ENCODE assay signal across 9 cellular contexts in the genomic region with DNA sequence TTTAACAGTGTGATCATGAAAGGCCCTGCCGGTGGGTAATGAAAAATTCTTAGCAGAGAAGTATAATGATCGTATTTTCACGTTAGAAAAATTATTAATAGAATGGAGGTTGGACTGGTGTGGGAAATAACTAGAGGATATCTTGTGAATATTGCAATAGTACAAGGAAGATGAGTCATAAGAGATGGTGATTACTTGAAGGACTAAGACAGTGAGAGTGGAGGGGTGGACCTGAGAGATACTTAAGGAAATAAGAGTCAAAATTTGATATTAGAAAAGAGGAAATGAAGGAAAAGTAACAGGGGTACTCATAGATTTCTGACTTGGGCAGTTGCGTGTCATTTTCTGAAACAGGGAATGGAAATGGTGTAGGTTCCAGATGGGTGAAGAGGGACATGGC.
A peak's percentile ranks its signal among the peaks of the same experiment; 100 is the strongest.
DNase-seq lines count a peak whose midpoint lies in the region; ATAC-seq lines count a peak whose summit lies in the region.
"Had no signal": no experiment of that assay in that cellular context is flagged by ENCODE, and none has a peak within 500 bp of the region (broad histone marks: within the 10 kb centered on the region; RNA-seq: fewer than 3 reads in every experiment).

No MANE protein-coding gene starts in this region.

- no peak for ATAC-seq in activated naive CD8-positive, alpha-beta T cell treated with anti-CD3 and anti-CD28 coated beads, Interleukin-2, amount 50 U/mL, for 24 hours
- ATAC-seq in HG03095 (IDR thresholded peaks at IDR 0.05; ENCODE audit: unreplicated experiment): no peak
- ATAC-seq in HG03439 (IDR thresholded peaks at IDR 0.05; ENCODE audit: unreplicated experiment): no peak

- no peaks in the 10 kb centered on the region for H3K27me3 Mint-ChIP-seq in activated naive CD8-positive, alpha-beta T cell treated with anti-CD3 and anti-CD28 coated beads, Interleukin-2, amount 50 U/mL, for 24 hours

- peaks cover 58% of the 10 kb centered on the region for H3K4me1 Mint-ChIP-seq in activated naive CD8-positive, alpha-beta T cell treated with anti-CD3 and anti-CD28 coated beads, Interleukin-2, amount 50 U/mL, for 24 hours

- H3K27me3 ChIP-seq in BLaER1 treated with 17β-estradiol and CSF1 and Interleukin-3, amounts not matched to agents 10 nM and 100 nM: no peaks in the 10 kb centered on the region
- no peaks in the 10 kb centered on the region for H3K27me3 ChIP-seq in HUES6 (ENCODE audit: control insufficient read depth, insufficient read depth, low read length)

- H4K20me1 ChIP-seq in BLaER1 treated with 17β-estradiol and CSF1 and Interleukin-3, amounts not matched to agents 10 nM and 100 nM: no peaks in the 10 kb centered on the region; a peak in 1 of 22 replicates

- peaks cover 19 to 67% (median 41%) of the 10 kb centered on the region in 10 experiments for H3K4me1 ChIP-seq in BLaER1 treated with 17β-estradiol and CSF1 and Interleukin-3, amounts not matched to agents 10 nM and 100 nM
- H3K4me1 ChIP-seq in HUES6 (ENCODE audit: control insufficient read depth, insufficient read depth, low read length): peaks cover 28% of the 10 kb centered on the region

- peak overlapping the region; percentile 67 to 92 (median 86) for H3K4me2 ChIP-seq in BLaER1 treated with 17β-estradiol and CSF1 and Interleukin-3, amounts not matched to agents 10 nM and 100 nM

- no peaks in the 10 kb centered on the region for H3K9me3 Mint-ChIP-seq in activated naive CD8-positive, alpha-beta T cell treated with anti-CD3 and anti-CD28 coated beads, Interleukin-2, amount 50 U/mL, for 24 hours

- no peak overlapping the region for H3K27ac ChIP-seq in BLaER1 treated with 17β-estradiol and CSF1 and Interleukin-3, amounts not matched to agents 10 nM and 100 nM
- H3K27ac ChIP-seq in HUES6 (ENCODE audit: low read depth, low read length): peak overlapping the region; percentile 79; the same call in 1 of the 2 replicates

- H3K9me3 ChIP-seq in BLaER1 treated with 17β-estradiol and CSF1 and Interleukin-3, amounts not matched to agents 10 nM and 100 nM (replicated peaks in 1 of 11): no peaks in the 10 kb centered on the region
- H3K9me3 ChIP-seq in HUES6 (ENCODE audit: control insufficient read depth, insufficient read depth, low read depth, low read length): no peaks in the 10 kb centered on the region

- H3K36me3 Mint-ChIP-seq in activated naive CD8-positive, alpha-beta T cell treated with anti-CD3 and anti-CD28 coated beads, Interleukin-2, amount 50 U/mL, for 24 hours (ENCODE audit: low read depth): no peaks in the 10 kb centered on the region

- no peak for DNase-seq in activated naive CD8-positive, alpha-beta T cell treated with anti-CD3 and anti-CD28 coated beads, Interleukin-2, amount 50 U/mL, for 24 hours
- DNase-seq in iris pigment epithelial cell (ENCODE audit: low read depth) (peak; percentile 84), dedifferentiated amniotic fluid mesenchymal stem cell (ENCODE audit: extremely low spot score) (no peak)
- no peak for DNase-seq in stimulated activated CD8-positive, alpha-beta memory T cell treated with anti-CD3 and anti-CD28 coated beads, Interleukin-4, amount 100 ng/mL, for 48 hours
- DNase-seq: NCI-H2029 had no signal

- H3K27ac Mint-ChIP-seq in activated naive CD8-positive, alpha-beta T cell treated with anti-CD3 and anti-CD28 coated beads, Interleukin-2, amount 50 U/mL, for 24 hours: peak overlapping the region; percentile 90

- H3K36me3 ChIP-seq in BLaER1 treated with 17β-estradiol and CSF1 and Interleukin-3, amounts not matched to agents 10 nM and 100 nM: 0 out of 22 replicates have a peak, but pooled peaks cover 0 to under 1% (median 0%) of the 10 kb centered on the region in 11 experiments
- no peaks in the 10 kb centered on the region for H3K36me3 ChIP-seq in HUES6 (ENCODE audit: control insufficient read depth, insufficient read depth, low read length)

- H3K4me3 Mint-ChIP-seq in activated naive CD8-positive, alpha-beta T cell treated with anti-CD3 and anti-CD28 coated beads, Interleukin-2, amount 50 U/mL, for 24 hours: peak overlapping the region; percentile 91

- H3K9ac ChIP-seq in BLaER1 treated with 17β-estradiol and CSF1 and Interleukin-3, amounts not matched to agents 10 nM and 100 nM: no peak overlapping the region
- H3K9ac ChIP-seq in HUES6 (ENCODE audit: low read length): peak overlapping the region; percentile 92

- H3K4me3 ChIP-seq in BLaER1 treated with 17β-estradiol and CSF1 and Interleukin-3, amounts not matched to agents 10 nM and 100 nM: peak overlapping the region in 1 of 10 experiments; percentile 81; a peak in 3 of 20 replicates
- H3K4me3 ChIP-seq in HUES6 (ENCODE audit: low read depth, low read length): peak overlapping the region; percentile 91
